30 cellular contexts compared by ENCODE assay signal in the genomic region with DNA sequence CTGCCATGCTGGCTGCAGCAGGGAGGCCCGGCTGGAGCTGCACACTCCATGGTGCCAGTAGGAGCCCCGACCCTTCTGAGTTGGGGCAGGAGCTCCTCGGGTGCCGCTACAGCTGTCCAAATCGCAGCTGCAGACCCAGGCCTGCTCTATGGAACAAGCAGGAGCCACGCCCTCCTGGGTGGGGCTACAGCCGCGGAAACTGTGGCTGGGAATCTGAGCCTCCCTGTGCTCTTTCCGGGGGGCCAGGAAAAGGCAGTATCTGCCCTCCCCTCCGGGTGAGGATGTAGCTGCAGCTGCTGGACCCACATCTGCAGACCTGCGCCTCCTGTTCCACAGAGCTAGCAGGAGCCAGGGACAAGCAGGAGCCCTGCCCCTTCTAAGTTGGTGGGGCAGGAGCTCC.
"Had no signal": no experiment of that assay in that cellular context is flagged by ENCODE, and none has a peak within 500 bp of the region (broad histone marks: within the 10 kb centered on the region; RNA-seq: fewer than 3 reads in every experiment).

No MANE protein-coding gene starts in this region.

- H3K4me1 ChIP-seq: colonic mucosa, esophagus muscularis mucosa, foreskin keratinocyte, left ventricle myocardium inferior, prostate gland, right atrium auricular region, sigmoid colon, tibial artery had no signal

- H3K4me3 ChIP-seq: colonic mucosa, esophagus muscularis mucosa, left ventricle myocardium inferior, lung, mucosa of descending colon, prostate gland, right atrium auricular region, sigmoid colon, stomach, tibial artery had no signal

- H3K4me1 Mint-ChIP-seq: immature natural killer cell; memory B cell; naive B cell; neural crest cell; stimulated activated effector memory CD8-positive, alpha-beta T cell treated with anti-CD3 and anti-CD28 coated beads, Interleukin-12 subunit alpha, Interleukin-12 subunit beta, amount 100 ng/mL, for 72 hours had no signal

- H3K4me3 Mint-ChIP-seq: dendritic cell treated with granulocyte-macrophage colony-stimulating factor and Interleukin-4, amounts not matched to agents 40 ng/mL and 50 ng/mL, for 4 days; immature natural killer cell; memory B cell; naive B cell; natural killer cell treated with Interleukin-12 subunit alpha and Interleukin-12 subunit beta and Interleukin-15 and Interleukin-18, amount 100 ng/mL, for 72 hours; neural crest cell; stimulated activated effector memory CD8-positive, alpha-beta T cell treated with anti-CD3 and anti-CD28 coated beads, Interleukin-12 subunit alpha, Interleukin-12 subunit beta, amount 100 ng/mL, for 72 hours; type B pancreatic cell had no signal

- ATAC-seq: foreskin keratinocyte; left colon; mucosa of descending colon; natural killer cell treated with Interleukin-12 subunit alpha and Interleukin-12 subunit beta and Interleukin-15 and Interleukin-18, amount 100 ng/mL, for 72 hours had no signal

- H3K27ac ChIP-seq: colonic mucosa, esophagus muscularis mucosa, foreskin keratinocyte, left ventricle myocardium inferior, prostate gland, right atrium auricular region, sigmoid colon, stomach, tibial artery had no signal

- H3K27ac Mint-ChIP-seq: dendritic cell treated with granulocyte-macrophage colony-stimulating factor and Interleukin-4, amounts not matched to agents 40 ng/mL and 50 ng/mL, for 4 days; immature natural killer cell; memory B cell; naive B cell; natural killer cell treated with Interleukin-12 subunit alpha and Interleukin-12 subunit beta and Interleukin-15 and Interleukin-18, amount 100 ng/mL, for 72 hours; stimulated activated effector memory CD8-positive, alpha-beta T cell treated with anti-CD3 and anti-CD28 coated beads, Interleukin-12 subunit alpha, Interleukin-12 subunit beta, amount 100 ng/mL, for 72 hours; type B pancreatic cell had no signal

- H3K27me3 ChIP-seq: colonic mucosa, esophagus muscularis mucosa, foreskin keratinocyte, right atrium auricular region, sigmoid colon, stomach, tibial artery had no signal

- H3K36me3 ChIP-seq: colonic mucosa, esophagus muscularis mucosa, left ventricle myocardium inferior, prostate gland, right atrium auricular region, sigmoid colon, stomach, tibial artery had no signal

- DNase-seq: cerebellar nuclear complex; colonic mucosa; effector memory CD4-positive, alpha-beta T cell; foreskin keratinocyte; glutamatergic neuron; hypothalamus; immature natural killer cell; islet precursor cell; kidney glomerular epithelial cell; left colon; left ventricle myocardium inferior; mucosa of descending colon; naive B cell; nucleus accumbens; sigmoid colon; stimulated activated CD4-positive, alpha-beta T cell treated with anti-CD3 and anti-CD28 coated beads, Interleukin-2, amount 100 ng/mL, for 24 hours; stimulated activated CD4-positive, alpha-beta T cell treated with anti-CD3 and anti-CD28 coated beads, Interleukin-4, amount 100 ng/mL, for 24 hours; stimulated activated naive CD4-positive, alpha-beta T cell treated with Interleukin-2 at 50 U/mL for 16 hours; stomach; tibial artery had no signal

- H3K9me3 Mint-ChIP-seq: immature natural killer cell; memory B cell; naive B cell; natural killer cell treated with Interleukin-12 subunit alpha and Interleukin-12 subunit beta and Interleukin-15 and Interleukin-18, amount 100 ng/mL, for 72 hours; stimulated activated effector memory CD8-positive, alpha-beta T cell treated with anti-CD3 and anti-CD28 coated beads, Interleukin-12 subunit alpha, Interleukin-12 subunit beta, amount 100 ng/mL, for 72 hours had no signal

- H3K36me3 Mint-ChIP-seq: immature natural killer cell; memory B cell; naive B cell; natural killer cell treated with Interleukin-12 subunit alpha and Interleukin-12 subunit beta and Interleukin-15 and Interleukin-18, amount 100 ng/mL, for 72 hours; stimulated activated effector memory CD8-positive, alpha-beta T cell treated with anti-CD3 and anti-CD28 coated beads, Interleukin-12 subunit alpha, Interleukin-12 subunit beta, amount 100 ng/mL, for 72 hours; type B pancreatic cell had no signal

- H3K9me3 ChIP-seq: colonic mucosa, esophagus muscularis mucosa, left ventricle myocardium inferior, mucosa of descending colon, prostate gland, right atrium auricular region, sigmoid colon, stomach, tibial artery had no signal

- H3K27me3 Mint-ChIP-seq: dendritic cell treated with granulocyte-macrophage colony-stimulating factor and Interleukin-4, amounts not matched to agents 40 ng/mL and 50 ng/mL, for 4 days; memory B cell; naive B cell; type B pancreatic cell had no signal
